Comparison of ENCODE assay signal across 1 cellular context in the genomic region with DNA sequence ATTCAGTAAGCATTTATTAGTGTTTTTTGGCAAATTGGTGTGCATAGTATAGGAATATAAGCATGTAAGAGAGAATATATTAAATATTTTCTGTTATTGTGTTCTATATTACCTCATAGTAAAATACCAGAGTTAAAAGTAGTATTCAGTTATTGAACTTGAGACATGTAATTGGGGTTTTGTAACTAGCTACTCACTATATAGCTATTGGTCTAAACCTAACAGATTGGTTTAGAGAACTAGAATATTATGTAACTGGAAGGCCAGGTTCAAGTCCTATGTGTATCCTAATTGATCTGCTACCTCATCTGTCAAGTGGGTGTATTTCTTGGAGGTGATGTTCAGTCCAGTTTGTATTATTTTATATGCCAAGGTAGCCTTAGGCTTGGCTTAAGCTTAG.
TF ChIP-seq lines count a peak whose summit lies in the region.

No MANE protein-coding gene starts in this region.

TF ChIP-seq in endothelial cell of umbilical vein, 7 proteins besides CTCF, POLR2A, EP300 and RAD21 (continued from another document):
- TF ChIP-seq POLR2AphosphoS5 (IDR thresholded peaks at IDR 0.05; ENCODE audit: insufficient read depth, low read depth, low read length) (no peak), MYC (IDR thresholded peaks at IDR 0.05; ENCODE audit: low read depth, low read length) (no peak), FOS (IDR thresholded peaks at IDR 0.05; ENCODE audit: borderline replicate concordance, insufficient read depth, low read length) (no peak), EZH2 (IDR thresholded peaks at IDR 0.05; ENCODE audit: borderline replicate concordance, low read depth, low read length, severe bottlenecking) (no peak)
